ENCODE assay signal across 20 cellular contexts in the genomic region with DNA sequence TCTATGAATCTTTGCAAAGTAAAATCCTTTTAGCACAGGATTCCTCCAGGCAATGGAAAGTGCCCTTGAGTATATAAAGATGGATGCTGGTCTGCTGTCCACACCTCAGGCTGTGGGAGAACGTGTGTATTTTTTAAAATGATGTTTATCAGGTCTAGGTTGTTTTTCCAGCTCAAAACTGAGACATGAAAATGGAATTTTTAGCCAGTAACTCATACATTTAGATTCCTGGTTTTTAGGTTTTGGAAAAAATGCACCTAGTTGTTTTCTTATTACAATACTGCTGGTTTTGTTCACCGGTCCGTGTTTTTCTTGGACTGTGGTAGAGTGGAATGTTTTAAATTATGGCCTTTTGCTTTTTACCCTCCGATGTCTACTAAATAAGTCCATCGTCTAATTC.
"Had no signal": no experiment of that assay in that cellular context is flagged by ENCODE, and none has a peak within 500 bp of the region (broad histone marks: within the 10 kb centered on the region; RNA-seq: fewer than 3 reads in every experiment).

No MANE protein-coding gene starts in this region.

- H3K9me3 ChIP-seq: esophagus muscularis mucosa, prostate gland, SK-N-SH, testis had no signal

- H3K4me1 Mint-ChIP-seq: stimulated activated naive CD8-positive, alpha-beta T cell treated with anti-CD3 and anti-CD28 coated beads, Interleukin-15, amount 100 ng/mL, for 72 hours had no signal

- H3K9ac ChIP-seq: SK-N-SH had no signal

- H3K27ac Mint-ChIP-seq: activated naive CD8-positive, alpha-beta T cell; natural killer cell treated with Interleukin-12 subunit alpha and Interleukin-12 subunit beta and Interleukin-15 and Interleukin-18, amount 100 ng/mL, for 72 hours; stimulated activated naive CD8-positive, alpha-beta T cell treated with anti-CD3 and anti-CD28 coated beads, Interleukin-15, amount 100 ng/mL, for 72 hours; T-cell had no signal

- H3K27me3 ChIP-seq: cardiac muscle cell, esophagus muscularis mucosa, foreskin keratinocyte, testis had no signal

- H3K27ac ChIP-seq: cardiac muscle cell, esophagus muscularis mucosa, foreskin keratinocyte, prostate gland, testis had no signal

- DNase-seq: activated CD4-positive, alpha-beta T cell treated with anti-CD3 and anti-CD28 coated beads, Interleukin-2, amount 50 U/mL, for 48 hours; activated CD4-positive, CD25-positive, alpha-beta regulatory T cell treated with anti-CD3 and anti-CD28 coated beads, Interleukin-2, amount 50 U/mL, for 72 hours; activated effector memory CD4-positive, alpha-beta T cell treated with anti-CD3 and anti-CD28 coated beads, Interleukin-2, amount 50 U/mL, for 16 hours; activated T-cell treated with anti-CD3 and anti-CD28 coated beads, Interleukin-2, amount 50 U/mL, for 24 hours; foreskin keratinocyte; glutamatergic neuron; left ventricle myocardium superior; mesenchymal stem cell; right cardiac atrium; SK-N-SH; stimulated activated CD4-positive, alpha-beta T cell treated with anti-CD3 and anti-CD28 coated beads, Interleukin-1b, Interleukin-23, amount 100 ng/mL, for 48 hours; stimulated activated naive CD8-positive, alpha-beta T cell treated with anti-CD3 and anti-CD28 coated beads, Interleukin-15, amount 100 ng/mL, for 72 hours; T-cell; T-helper 9 cell; testis had no signal

- ATAC-seq: foreskin keratinocyte; left ventricle myocardium superior; natural killer cell treated with Interleukin-12 subunit alpha and Interleukin-12 subunit beta and Interleukin-15 and Interleukin-18, amount 100 ng/mL, for 72 hours; right cardiac atrium; T-cell had no signal

- H3K4me1 ChIP-seq: esophagus muscularis mucosa, foreskin keratinocyte, prostate gland, testis had no signal

- H3K4me3 ChIP-seq: cardiac muscle cell, esophagus muscularis mucosa, prostate gland, testis had no signal

- H3K4me3 Mint-ChIP-seq: activated naive CD8-positive, alpha-beta T cell; activated T-cell treated with anti-CD3 and anti-CD28 coated beads, Interleukin-2, amount 50 U/mL, for 24 hours; natural killer cell treated with Interleukin-12 subunit alpha and Interleukin-12 subunit beta and Interleukin-15 and Interleukin-18, amount 100 ng/mL, for 72 hours; stimulated activated naive CD8-positive, alpha-beta T cell treated with anti-CD3 and anti-CD28 coated beads, Interleukin-15, amount 100 ng/mL, for 72 hours; T-cell had no signal

- H3K36me3 Mint-ChIP-seq: activated naive CD8-positive, alpha-beta T cell; natural killer cell treated with Interleukin-12 subunit alpha and Interleukin-12 subunit beta and Interleukin-15 and Interleukin-18, amount 100 ng/mL, for 72 hours; T-cell had no signal

- H3K27me3 Mint-ChIP-seq: activated naive CD8-positive, alpha-beta T cell; activated T-cell treated with anti-CD3 and anti-CD28 coated beads, Interleukin-2, amount 50 U/mL, for 24 hours; natural killer cell treated with Interleukin-12 subunit alpha and Interleukin-12 subunit beta and Interleukin-15 and Interleukin-18, amount 100 ng/mL, for 72 hours had no signal

- H3K36me3 ChIP-seq: cardiac muscle cell, esophagus muscularis mucosa, prostate gland had no signal

- H3K9me3 Mint-ChIP-seq: activated T-cell treated with anti-CD3 and anti-CD28 coated beads, Interleukin-2, amount 50 U/mL, for 24 hours had no signal

- H3K4me2 ChIP-seq: SK-N-SH had no signal
